ENCODE assay signal across 8 cellular contexts in the genomic region with DNA sequence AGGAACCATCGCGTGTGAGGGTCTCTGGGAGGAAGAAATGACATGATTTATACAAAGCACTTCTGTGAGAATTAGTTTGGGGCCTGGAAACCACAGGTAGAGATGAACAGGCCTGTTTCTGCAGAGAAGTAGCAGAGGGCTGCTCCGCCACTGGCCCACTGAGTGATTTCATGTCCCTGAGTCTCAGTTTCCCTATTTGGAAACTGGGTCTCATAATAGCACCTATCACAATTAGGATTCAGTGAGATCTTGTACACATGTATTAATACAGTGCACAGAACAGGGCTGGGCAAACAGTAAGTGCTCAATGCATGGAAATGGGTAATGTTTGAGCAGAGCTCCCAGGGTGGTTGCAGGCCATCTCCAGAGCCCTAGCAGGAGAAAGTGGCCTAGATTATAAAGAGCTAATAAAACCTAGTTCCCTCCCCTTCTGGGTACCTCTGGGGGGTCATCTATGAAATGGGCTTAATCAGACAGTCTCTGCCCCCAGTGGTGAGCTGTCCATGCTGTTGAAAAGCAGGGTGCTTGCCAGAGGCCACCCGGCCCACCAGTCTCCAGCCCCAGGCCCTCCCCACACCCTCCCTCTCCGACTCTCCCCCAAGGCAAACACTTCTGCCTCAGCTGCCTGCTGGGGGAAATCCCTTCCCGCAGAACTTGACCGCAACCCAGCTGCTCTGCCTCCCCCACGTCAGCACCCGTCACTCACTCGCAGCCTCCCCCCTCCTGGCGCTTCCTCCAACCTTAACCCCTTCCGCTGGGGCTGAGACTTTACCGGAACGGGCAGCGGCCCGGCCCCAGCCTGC. TPM values are rescaled to one million over a fixed set of nuclear protein-coding genes. Genes with fewer than 3 reads are reported as not detected.
DNase-seq lines count a peak whose midpoint lies in the region; ATAC-seq and TF ChIP-seq lines count a peak whose summit lies in the region.

No MANE protein-coding gene starts in this region.

- peak overlapping the region; percentile 92 to 99 (median 98) for H3K4me3 Mint-ChIP-seq in IgD-negative memory B cell

- H3K9ac ChIP-seq in SU-DHL-6 (ENCODE audit: low read length): peak overlapping the region; percentile 97

- H3K4me3 ChIP-seq in SU-DHL-6 (ENCODE audit: insufficient read depth, low read length, poor library complexity, severe bottlenecking) (peak overlapping the region; percentile 68), right atrium auricular region (peak overlapping the region; percentile 45 to 51)

- H2AFZ ChIP-seq in SU-DHL-6 (ENCODE audit: low read depth, low read length, severe bottlenecking): no peak overlapping the region

- H3K4me1 Mint-ChIP-seq in IgD-negative memory B cell: peaks cover 35 to 45% (median 45%) of the 10 kb centered on the region in 3 donors

- ATAC-seq in GM21576 (IDR thresholded peaks at IDR 0.05; ENCODE audit: unreplicated experiment): peak; percentile 64

- H3K27me3 ChIP-seq in SU-DHL-6 (ENCODE audit: low read length): no peaks in the 10 kb centered on the region
- no peaks in the 10 kb centered on the region for H3K27me3 ChIP-seq in right atrium auricular region

- H3K4me2 ChIP-seq in SU-DHL-6 (ENCODE audit: low read depth, low read length, poor library complexity, severe bottlenecking): peak overlapping the region; percentile 100

- H3K27ac Mint-ChIP-seq in IgD-negative memory B cell: peak overlapping the region; percentile 97 to 99 (median 99)

- H3K27ac ChIP-seq in SU-DHL-6 (ENCODE audit: low read depth, low read length): peak overlapping the region; percentile 99
- H3K27ac ChIP-seq in right atrium auricular region: peak overlapping the region; percentile 92 to 93

- peaks cover 0 to 89% of the 10 kb centered on the region in 2 donors for H3K4me1 ChIP-seq in right atrium auricular region

- peak; percentile 53 for DNase-seq in DMS79 (lab: John Stamatoyannopoulos, UW)
- DNase-seq in activated naive CD8-positive, alpha-beta T cell treated with anti-CD3 and anti-CD28 coated beads, Interleukin-2, amount 50 U/mL, for 16 hours (ENCODE audit: low read depth, low spot score): peak; percentile 83
- DNase-seq in right atrium auricular region (ENCODE audit: low spot score): peak; percentile 91
- DNase-seq in renal cortical epithelial cell (ENCODE audit: low read depth): peak; percentile 95
- DNase-seq in superior temporal gyrus (ENCODE audit: extremely low spot score): no peak

- H3K36me3 ChIP-seq in SU-DHL-6 (ENCODE audit: low read length): no peaks in the 10 kb centered on the region
- peaks cover 25% of the 10 kb centered on the region for H3K36me3 ChIP-seq in right atrium auricular region

- no peaks in the 10 kb centered on the region for H3K9me3 ChIP-seq in SU-DHL-6 (ENCODE audit: insufficient read depth, low read length)
- H3K9me3 ChIP-seq in right atrium auricular region: no peaks in the 10 kb centered on the region

- peaks cover 48% of the 10 kb centered on the region for H3K79me2 ChIP-seq in SU-DHL-6 (ENCODE audit: insufficient read depth, low read length)

- H3F3A ChIP-seq in SU-DHL-6 (ENCODE audit: insufficient read depth): peaks cover 48% of the 10 kb centered on the region

- H3K9me2 ChIP-seq in SU-DHL-6 (replicated peaks; ENCODE audit: insufficient read depth, low read length): no peaks in the 10 kb centered on the region

- H3K9me3 Mint-ChIP-seq in IgD-negative memory B cell: no peaks in the 10 kb centered on the region

- H3K27me3 Mint-ChIP-seq in IgD-negative memory B cell: no peaks in the 10 kb centered on the region

- peaks cover 4% of the 10 kb centered on the region for H4K20me1 ChIP-seq in SU-DHL-6 (ENCODE audit: low read depth, low read length)

- TF ChIP-seq CTCF in SU-DHL-6 (IDR thresholded peaks at IDR 0.05; ENCODE audit: insufficient read depth, low read length, poor library complexity, severe bottlenecking) (no peak), right atrium auricular region (IDR thresholded peaks at IDR 0.05) (no peak)

- H3K36me3 Mint-ChIP-seq in IgD-negative memory B cell: peaks cover 4% of the 10 kb centered on the region

RNA-seq across cellular contexts. Expression of gene BCL3, which starts 4.5 kb away (rescaled TPM):
- 12.6 TPM for polyA plus RNA-seq in IgD-negative memory B cell
- total RNA-seq in right atrium auricular region (10 to 100 TPM; 15.3 to 25.2 TPM), renal cortical epithelial cell (2.3 and 10.8 TPM in 2 replicates)

RNA-seq across cellular contexts. Expression of gene CBLC, which starts 24.7 kb away (rescaled TPM):
- not detected for polyA plus RNA-seq in IgD-negative memory B cell
- total RNA-seq in right atrium auricular region (not detected), renal cortical epithelial cell (2.4 and 23.1 TPM in 2 replicates)

RNA-seq across cellular contexts. Expression of gene CEACAM16, which starts 54.1 kb away (rescaled TPM):
- not detected for polyA plus RNA-seq in IgD-negative memory B cell
- total RNA-seq in right atrium auricular region (not detected), renal cortical epithelial cell (not detected in 2 replicates)

RNA-seq across cellular contexts. Expression of gene BCAM, which starts 55.9 kb away (rescaled TPM):
- not detected for polyA plus RNA-seq in IgD-negative memory B cell
- total RNA-seq in right atrium auricular region: 100 to 1,000 TPM in 1 of 2 donors, 10 to 100 TPM in 1; 82.1 to 102 TPM
- total RNA-seq in renal cortical epithelial cell: 7.5 and 186 TPM in 2 replicates
